In the genomic region with DNA sequence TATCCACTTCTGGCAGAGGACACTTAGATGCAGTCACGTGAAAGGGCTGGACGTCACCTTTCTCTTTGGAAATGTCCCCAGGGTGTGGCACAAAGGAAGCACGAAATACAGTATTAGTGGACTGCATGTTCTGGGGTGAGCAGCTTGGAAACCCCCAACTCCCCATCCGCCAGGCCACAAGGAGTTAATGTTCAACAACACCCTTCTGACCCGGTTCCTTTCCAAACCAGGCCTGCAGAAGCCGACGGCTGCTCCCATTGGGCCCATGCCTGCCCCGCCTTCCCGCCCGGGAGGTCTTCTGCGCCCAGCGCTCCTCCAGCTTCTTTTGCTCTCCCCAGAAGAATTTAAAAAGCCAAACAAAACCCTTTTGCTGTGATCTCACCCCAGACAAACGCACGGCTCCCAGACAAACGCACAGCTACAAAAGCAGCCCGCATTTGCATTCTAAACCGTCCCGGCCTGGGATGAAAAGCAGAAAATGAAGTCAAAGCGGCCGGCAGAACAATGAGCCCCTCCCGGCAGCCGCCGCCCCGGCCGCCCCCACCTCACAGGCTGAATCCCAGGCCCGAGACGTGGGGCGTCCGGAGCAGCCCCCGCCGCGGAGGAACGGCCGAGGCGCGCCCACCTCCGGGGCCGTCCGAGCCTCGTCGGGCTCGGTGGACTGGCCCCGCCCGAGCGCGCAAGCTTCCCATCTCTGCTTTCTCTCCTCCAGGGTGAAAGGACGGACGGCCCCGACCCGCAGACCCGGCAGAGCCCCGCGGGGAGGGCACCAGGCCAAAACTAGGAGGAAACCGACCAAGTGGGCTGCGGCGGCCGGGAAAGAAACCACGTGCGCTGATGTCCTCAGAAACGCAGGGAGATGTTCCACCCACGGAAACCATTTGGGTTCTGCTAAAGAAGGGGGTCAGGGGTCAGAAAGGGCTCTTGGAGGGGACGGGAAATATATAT, we compare ENCODE assay signal across 1 cellular context.
TF ChIP-seq lines count a peak whose summit lies in the region.

No MANE protein-coding gene starts in this region.

TF ChIP-seq in GM12878, 131 proteins besides CTCF, POLR2A, EP300 and RAD21 (continued from another document):
- TF ChIP-seq NFIC (IDR thresholded peaks at IDR 0.05; ENCODE audit: low read depth, low read length) (no peak), PAX8 (IDR thresholded peaks at IDR 0.05) (no peak), RBBP5 (conservative IDR thresholded peaks at IDR 0.05) (no peak), NFXL1 (IDR thresholded peaks at IDR 0.05; ENCODE audit: borderline replicate concordance) (no peak), NBN (IDR thresholded peaks at IDR 0.05) (0 out of 2 replicates have a peak, but pooled peaks have one; percentile 28), ZNF217 (IDR thresholded peaks at IDR 0.05) (peak; percentile 40; the same call in 1 of the 2 replicates), GATAD2B (conservative IDR thresholded peaks at IDR 0.05; ENCODE audit: low read depth) (peak; percentile 54; the same call in 1 of the 2 replicates), BHLHE40 (IDR thresholded peaks at IDR 0.05; ENCODE audit: borderline replicate concordance in 1 of 2, low read depth in 2 of 2, low read length in 1 of 2) (peak; percentile 73 to 89), RELA (IDR thresholded peaks at IDR 0.05; ENCODE audit: borderline replicate concordance, partially characterized antibody) (peak; percentile 59), CBX5 (IDR thresholded peaks at IDR 0.05; ENCODE audit: low read depth) (no peak), POLR2AphosphoS2 (IDR thresholded peaks at IDR 0.05; ENCODE audit: low read depth, low read length) (no peak), SP1 (IDR thresholded peaks at IDR 0.05; ENCODE audit: low read depth, low read length) (no peak), NR2F1 (conservative IDR thresholded peaks at IDR 0.05) (peak; percentile 67)
- TF ChIP-seq, protein P1, sequence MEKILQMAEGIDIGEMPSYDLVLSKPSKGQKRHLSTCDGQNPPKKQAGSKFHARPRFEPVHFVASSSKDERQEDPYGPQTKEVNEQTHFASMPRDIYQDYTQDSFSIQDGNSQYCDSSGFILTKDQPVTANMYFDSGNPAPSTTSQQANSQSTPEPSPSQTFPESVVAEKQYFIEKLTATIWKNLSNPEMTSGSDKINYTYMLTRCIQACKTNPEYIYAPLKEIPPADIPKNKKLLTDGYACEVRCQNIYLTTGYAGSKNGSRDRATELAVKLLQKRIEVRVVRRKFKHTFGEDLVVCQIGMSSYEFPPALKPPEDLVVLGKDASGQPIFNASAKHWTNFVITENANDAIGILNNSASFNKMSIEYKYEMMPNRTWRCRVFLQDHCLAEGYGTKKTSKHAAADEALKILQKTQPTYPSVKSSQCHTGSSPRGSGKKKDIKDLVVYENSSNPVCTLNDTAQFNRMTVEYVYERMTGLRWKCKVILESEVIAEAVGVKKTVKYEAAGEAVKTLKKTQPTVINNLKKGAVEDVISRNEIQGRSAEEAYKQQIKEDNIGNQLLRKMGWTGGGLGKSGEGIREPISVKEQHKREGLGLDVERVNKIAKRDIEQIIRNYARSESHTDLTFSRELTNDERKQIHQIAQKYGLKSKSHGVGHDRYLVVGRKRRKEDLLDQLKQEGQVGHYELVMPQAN (conservative IDR thresholded peaks at IDR 0.05), result 0 out of 2 replicates have a peak, but pooled peaks have one; percentile 26
- TF ChIP-seq, protein P2, sequence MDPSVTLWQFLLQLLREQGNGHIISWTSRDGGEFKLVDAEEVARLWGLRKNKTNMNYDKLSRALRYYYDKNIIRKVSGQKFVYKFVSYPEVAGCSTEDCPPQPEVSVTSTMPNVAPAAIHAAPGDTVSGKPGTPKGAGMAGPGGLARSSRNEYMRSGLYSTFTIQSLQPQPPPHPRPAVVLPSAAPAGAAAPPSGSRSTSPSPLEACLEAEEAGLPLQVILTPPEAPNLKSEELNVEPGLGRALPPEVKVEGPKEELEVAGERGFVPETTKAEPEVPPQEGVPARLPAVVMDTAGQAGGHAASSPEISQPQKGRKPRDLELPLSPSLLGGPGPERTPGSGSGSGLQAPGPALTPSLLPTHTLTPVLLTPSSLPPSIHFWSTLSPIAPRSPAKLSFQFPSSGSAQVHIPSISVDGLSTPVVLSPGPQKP (IDR thresholded peaks at IDR 0.05; ENCODE audit: low read depth, low read length), result no peak
- TF ChIP-seq, protein P3, sequence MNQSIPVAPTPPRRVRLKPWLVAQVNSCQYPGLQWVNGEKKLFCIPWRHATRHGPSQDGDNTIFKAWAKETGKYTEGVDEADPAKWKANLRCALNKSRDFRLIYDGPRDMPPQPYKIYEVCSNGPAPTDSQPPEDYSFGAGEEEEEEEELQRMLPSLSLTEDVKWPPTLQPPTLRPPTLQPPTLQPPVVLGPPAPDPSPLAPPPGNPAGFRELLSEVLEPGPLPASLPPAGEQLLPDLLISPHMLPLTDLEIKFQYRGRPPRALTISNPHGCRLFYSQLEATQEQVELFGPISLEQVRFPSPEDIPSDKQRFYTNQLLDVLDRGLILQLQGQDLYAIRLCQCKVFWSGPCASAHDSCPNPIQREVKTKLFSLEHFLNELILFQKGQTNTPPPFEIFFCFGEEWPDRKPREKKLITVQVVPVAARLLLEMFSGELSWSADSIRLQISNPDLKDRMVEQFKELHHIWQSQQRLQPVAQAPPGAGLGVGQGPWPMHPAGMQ (IDR thresholded peaks at IDR 0.05; ENCODE audit: borderline replicate concordance), result no peak
